ENCODE assay signal across 11 cellular contexts in genomic region chr15:77568960-77569646, GRCh38.
DNase-seq lines count a peak whose midpoint lies in the region; ATAC-seq and TF ChIP-seq lines count a peak whose summit lies in the region.
"Had no signal": no experiment of that assay in that cellular context is flagged by ENCODE, and none has a peak within 500 bp of the region (broad histone marks: within the 10 kb centered on the region; RNA-seq: fewer than 3 reads in every experiment).

No MANE protein-coding gene starts in this region.

- H4K20me1 ChIP-seq in osteoblast (ENCODE audit: insufficient read depth, low read length): no peaks in the 10 kb centered on the region

- no peaks in the 10 kb centered on the region for H3K9me3 ChIP-seq in osteoblast (ENCODE audit: low read depth, low read length)

- H3K4me3 ChIP-seq in osteoblast (ENCODE audit: insufficient read depth, low read length): peak overlapping the region; percentile 60
- H3K4me3 ChIP-seq: skin epidermis had no signal

- TF ChIP-seq CTCF in RWPE1 (conservative IDR thresholded peaks at IDR 0.05; ENCODE audit: low read depth) (no peak), foreskin keratinocyte (conservative IDR thresholded peaks at IDR 0.05) (no peak), osteoblast (IDR thresholded peaks at IDR 0.05; ENCODE audit: extremely low read depth, low read depth, low read length) (no peak)

- H3K27me3 ChIP-seq in foreskin keratinocyte (peaks cover 8% of the 10 kb centered on the region), osteoblast (ENCODE audit: insufficient read depth, low read length) (peaks cover 7% of the 10 kb centered on the region)

- peak overlapping the region; percentile 77 for H3K4me2 ChIP-seq in osteoblast (ENCODE audit: insufficient read depth, low read length)

- peak; percentile 24 for DNase-seq in DMS153 treated with DMSO at 0.1 percent for 48 hours (lab: John Stamatoyannopoulos, UW; ENCODE audit: unreplicated experiment)
- peak; percentile 48 for DNase-seq in RWPE1 (ENCODE audit: low spot score)
- DNase-seq in foreskin keratinocyte: no peak
- peak; percentile 94 for DNase-seq in osteoblast (ENCODE audit: insufficient read length, low spot score, missing footprints)
- DNase-seq in HK-2 (ENCODE audit: unreplicated experiment): no peak
- no peak for DNase-seq in NCI-H1436 (lab: John Stamatoyannopoulos, UW)
- DNase-seq in middle frontal gyrus (ENCODE audit: extremely low spot score, low spot score): no peak
- DNase-seq: activated CD4-positive, alpha-beta T cell treated with anti-CD3 and anti-CD28 coated beads for 36 hours; effector memory CD4-positive, alpha-beta T cell had no signal

- POLR2A ChIA-PET in RWPE1 (lab: Yijun Ruan, JAX; ENCODE audit: low non-redundant PET): no interaction called here

- ATAC-seq in foreskin keratinocyte (peak; percentile 26), HG03196 (IDR thresholded peaks at IDR 0.05; ENCODE audit: unreplicated experiment) (no peak)
- ATAC-seq: activated CD4-positive, alpha-beta T cell treated with anti-CD3 and anti-CD28 coated beads for 36 hours had no signal

- H3K4me1 ChIP-seq in foreskin keratinocyte: no peaks in the 10 kb centered on the region
- peaks cover 15% of the 10 kb centered on the region for H3K4me1 ChIP-seq in osteoblast (ENCODE audit: insufficient read depth, low read length)

- H3K27ac ChIP-seq in RWPE1: no peak overlapping the region
- no peak overlapping the region for H3K27ac ChIP-seq in foreskin keratinocyte
- H3K27ac ChIP-seq in osteoblast (ENCODE audit: low read depth, low read length): peak overlapping the region; percentile 9

- H3K79me2 ChIP-seq in osteoblast (ENCODE audit: insufficient read depth, low read length): no peaks in the 10 kb centered on the region

- CTCF ChIA-PET in RWPE1 (lab: Yijun Ruan, JAX): interaction anchor here (0.6 to 1.4 kb wide), 5 partner anchors 26 to 229 kb away, joined by 3 to 7 read pairs (median 4); partner anchors contain the start of gene LINGO1

- no peaks in the 10 kb centered on the region for H3K36me3 ChIP-seq in osteoblast (ENCODE audit: insufficient read depth, low read length)

- peak overlapping the region; percentile 88 for H2AFZ ChIP-seq in osteoblast (ENCODE audit: low read length)

Comparison
In these comparisons a context has a peak if more than half of its experiments do, and no peak if none do; other contexts are left out.
1. DNase-seq: peak in DMS153 treated with DMSO at 0.1 percent for 48 hours (single experiment), RWPE1 (single experiment) and osteoblast (single experiment); none in foreskin keratinocyte (0 of 2), HK-2 (single experiment), NCI-H1436 (single experiment) and middle frontal gyrus (single experiment).